Comparison of ENCODE assay signal across 1 cellular context in the genomic region with DNA sequence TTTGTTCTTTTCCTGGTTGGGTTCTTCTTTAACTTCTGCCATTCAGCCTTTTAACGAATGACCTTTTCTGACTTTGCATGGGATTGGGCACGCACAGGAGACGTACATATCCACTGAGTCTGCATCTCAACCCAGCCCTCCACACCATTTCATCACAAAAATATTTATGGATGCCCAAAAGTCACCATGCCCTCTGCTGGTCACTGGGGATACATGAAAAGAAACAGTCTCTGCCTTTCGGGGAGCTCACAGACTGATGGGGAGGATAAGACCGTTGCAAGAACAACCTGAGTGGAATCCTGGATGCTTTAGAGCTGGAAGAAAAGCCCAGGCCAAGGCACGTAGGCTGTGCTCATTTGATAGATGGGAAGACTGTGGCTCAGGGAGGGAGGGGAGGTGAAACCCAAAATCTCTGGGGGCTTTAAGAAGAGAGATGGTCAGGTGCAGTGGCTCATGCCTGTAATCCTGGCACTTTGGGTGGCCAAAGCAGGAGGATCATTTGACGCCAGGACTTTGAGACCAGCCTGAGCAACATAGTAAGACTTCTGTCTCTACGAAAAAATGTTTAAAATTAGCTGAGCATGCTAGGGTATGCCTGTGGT.
TF ChIP-seq lines count a peak whose summit lies in the region.

No MANE protein-coding gene starts in this region.

TF ChIP-seq in GM12878, 131 proteins besides CTCF, POLR2A, EP300 and RAD21:
- TF ChIP-seq BCL11A (IDR thresholded peaks at IDR 0.05; ENCODE audit: low read depth, low read length) (no peak), SMC3 (IDR thresholded peaks at IDR 0.05; ENCODE audit: borderline replicate concordance, low read length) (peak; percentile 63; the same call in 1 of the 2 replicates), CREM (IDR thresholded peaks at IDR 0.05; ENCODE audit: low read depth) (no peak), SP1 (IDR thresholded peaks at IDR 0.05; ENCODE audit: low read depth, low read length) (no peak), EGR1 (IDR thresholded peaks at IDR 0.05; ENCODE audit: borderline replicate concordance in 1 of 2, low read depth in 2 of 2, low read length in 2 of 2) (no peak)
